ENCODE assay signal across 28 cellular contexts in genomic region chr1:115153966-115154557, GRCh38.
"Had no signal": no experiment of that assay in that cellular context is flagged by ENCODE, and none has a peak within 500 bp of the region (broad histone marks: within the 10 kb centered on the region; RNA-seq: fewer than 3 reads in every experiment).

No MANE protein-coding gene starts in this region.

- ATAC-seq: left colon; lower lobe of right lung; naive thymus-derived CD8-positive, alpha-beta T cell; psoas muscle; sciatic nerve; stimulated activated naive B cell treated with anti-CD40 and anti-IgM and Interleukin-4, amounts not matched to agents 10 μg/mL and 1 μg/mL and 100 μg/mL, for 72 hours; stimulated activated naive CD8-positive, alpha-beta T cell treated with anti-CD3 and anti-CD28 coated beads, Interleukin-15, Interleukin-2, amounts not matched to agents 100 U/mL and 50 U/mL, for 24 hours; upper lobe of right lung had no signal

- H3K27ac ChIP-seq: left ventricle myocardium inferior, lower lobe of right lung, neutrophil, parathyroid adenoma, psoas muscle, skin epidermis, stomach, testis, tibial artery, upper lobe of right lung had no signal

- H3K4me1 ChIP-seq: lower lobe of right lung, parathyroid adenoma, psoas muscle, upper lobe of right lung had no signal

- H3K9ac ChIP-seq: parathyroid adenoma had no signal

- H3K36me3 ChIP-seq: left ventricle myocardium inferior, lower lobe of right lung, neutrophil, stomach, tibial artery, upper lobe of right lung had no signal

- H3K4me3 ChIP-seq: left ventricle myocardium inferior, lower lobe of right lung, psoas muscle, skin epidermis, stomach, testis, tibial artery, upper lobe of right lung had no signal

- H3K27me3 ChIP-seq: neutrophil, stomach, testis, tibial artery, upper lobe of right lung had no signal

- H2AFZ ChIP-seq: parathyroid adenoma had no signal

- DNase-seq: head of caudate nucleus; hypothalamus; immature natural killer cell; kidney; left colon; left ventricle myocardium inferior; lower lobe of right lung; mammary epithelial cell; mesenchymal stem cell; naive thymus-derived CD8-positive, alpha-beta T cell; occipital lobe; psoas muscle; stimulated activated CD4-positive, alpha-beta T cell treated with anti-CD3 and anti-CD28 coated beads, Interleukin-12 subunit alpha, Interleukin-12 subunit beta, amount 100 ng/mL, for 4 hours; stimulated activated CD4-positive, alpha-beta T cell treated with anti-CD3 and anti-CD28 coated beads, Interleukin-15, amount 100 ng/mL, for 24 hours; stimulated activated CD4-positive, alpha-beta T cell treated with anti-CD3 and anti-CD28 coated beads, Interleukin-2, amount 100 ng/mL, for 24 hours; stimulated activated CD4-positive, alpha-beta T cell treated with anti-CD3 and anti-CD28 coated beads, Interleukin-4, amount 100 ng/mL, for 1 hour; stimulated activated naive B cell treated with anti-CD40 and anti-IgM and Interleukin-4, amounts not matched to agents 10 μg/mL and 1 μg/mL and 100 μg/mL, for 72 hours; stimulated activated naive CD8-positive, alpha-beta T cell treated with anti-CD3 and anti-CD28 coated beads, Interleukin-15, Interleukin-2, amounts not matched to agents 100 U/mL and 50 U/mL, for 24 hours; stomach; testis; tibial artery; upper lobe of right lung had no signal

- FAIRE-seq: islet of Langerhans, kidney, urothelium cell line had no signal

- H3K9me3 ChIP-seq: left ventricle myocardium inferior, lower lobe of right lung, neutrophil, psoas muscle, stomach, testis, tibial artery, upper lobe of right lung had no signal

- H3K79me2 ChIP-seq: parathyroid adenoma had no signal
